22 cellular contexts compared by ENCODE assay signal in the genomic region with DNA sequence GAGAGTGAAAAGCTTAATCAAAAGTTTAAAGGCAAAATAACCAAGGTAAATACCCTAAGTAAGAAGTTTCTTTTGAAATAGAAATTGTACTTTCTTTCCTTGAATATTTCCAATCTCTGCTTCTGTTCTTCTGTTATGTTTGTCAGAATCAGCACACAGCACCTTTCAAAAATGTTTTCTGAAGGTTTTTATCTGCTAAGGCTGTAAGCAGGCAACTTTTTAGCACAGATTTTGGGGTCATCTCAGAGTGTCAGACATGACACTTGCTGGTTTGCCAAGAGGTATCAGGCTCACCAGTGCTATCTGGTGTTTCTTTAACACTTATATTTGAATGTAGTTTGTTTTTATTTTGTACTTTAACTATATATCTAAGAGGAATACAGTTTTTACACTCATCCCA.
DNase-seq lines count a peak whose midpoint lies in the region; ATAC-seq, FAIRE-seq and TF ChIP-seq lines count a peak whose summit lies in the region.
"Had no signal": no experiment of that assay in that cellular context is flagged by ENCODE, and none has a peak within 500 bp of the region (broad histone marks: within the 10 kb centered on the region; RNA-seq: fewer than 3 reads in every experiment).

No MANE protein-coding gene starts in this region.

- TF ChIP-seq EP300 in K562 (IDR thresholded peaks at IDR 0.05; ENCODE audit: low read length) = no peak

- TF ChIP-seq RAD21 in HCT116 (IDR thresholded peaks at IDR 0.05; ENCODE audit: low read depth) (no peak), K562 (CRISPR knock-in tag; conservative IDR thresholded peaks at IDR 0.05 in 1 of 2, IDR thresholded peaks at IDR 0.05 in 1 of 2) (no peak)

- H3K36me3 Mint-ChIP-seq in mesothelial cell of epicardium = peaks cover 17% of the 10 kb centered on the region
- no peaks in the 10 kb centered on the region for H3K36me3 Mint-ChIP-seq in endothelial cell (ENCODE audit: low read depth, unreplicated experiment)
- H3K36me3 Mint-ChIP-seq in activated naive CD8-positive, alpha-beta T cell treated with anti-CD3 and anti-CD28 coated beads for 36 hours = peaks cover 45% of the 10 kb centered on the region

- no TSS peak for BruUV-seq in HCT116 (replicated peaks; lab: Mats Ljungman, UMichigan)
- BruUV-seq in PC-3 (replicated peaks; lab: Mats Ljungman, UMichigan) = no TSS peak
- BruUV-seq in K562 (replicated peaks; lab: Mats Ljungman, UMichigan) = no TSS peak

- DNase-seq in HCT116 (ENCODE audit: low read depth, low spot score) = no peak
- DNase-seq in PC-3 = no peak
- peak in 1 of 4 experiments; percentile 16 for DNase-seq in K562 (ENCODE audit: extremely low read depth in 1 of 4, low spot score in 3 of 4)
- no peak for DNase-seq in mesothelial cell of epicardium (ENCODE audit: low spot score in 2 of 2, unreplicated experiment in 2 of 2)
- no peak for DNase-seq in endothelial cell (ENCODE audit: low spot score)
- no peak for DNase-seq in activated naive CD8-positive, alpha-beta T cell treated with anti-CD3 and anti-CD28 coated beads for 36 hours
- DNase-seq: activated CD4-positive, alpha-beta T cell treated with anti-CD3 and anti-CD28 coated beads for 4 hours; CD4-positive, CD25-positive, alpha-beta regulatory T cell; foreskin melanocyte; hypothalamus; NCI-H1105; NCI-H2081; right cardiac atrium; stimulated activated CD4-positive, alpha-beta T cell treated with anti-CD3 and anti-CD28 coated beads, Interleukin-12 subunit alpha, Interleukin-12 subunit beta, amount 100 ng/mL, for 4 hours; stimulated activated CD4-positive, alpha-beta T cell treated with anti-CD3 and anti-CD28 coated beads, Interleukin-4, amount 100 ng/mL, for 4 hours; stimulated activated naive CD4-positive, alpha-beta T cell; testis; uterus had no signal

- H3F3A ChIP-seq in PC-3 (ENCODE audit: low read length, unreplicated experiment) = no peaks in the 10 kb centered on the region

- H3K79me2 ChIP-seq in HCT116 (ENCODE audit: insufficient read depth, low read length) = peaks cover 49% of the 10 kb centered on the region
- H3K79me2 ChIP-seq in PC-3 (ENCODE audit: low read length) = peaks cover 35% of the 10 kb centered on the region
- peaks cover 36% of the 10 kb centered on the region for H3K79me2 ChIP-seq in K562 (ENCODE audit: control insufficient read depth, insufficient read depth, low read length)

- H3K4me1 ChIP-seq in HCT116 (ENCODE audit: control insufficient read depth in 1 of 2, insufficient read depth in 2 of 2, low read length in 2 of 2) (peaks cover 10 to 34% of the 10 kb centered on the region in 2 experiments), PC-3 (ENCODE audit: insufficient read depth, low read length) (peaks cover 33% of the 10 kb centered on the region), K562 (replicated peaks in 1 of 2; ENCODE audit: control insufficient read depth in 2 of 2, insufficient read depth in 2 of 2, low read length in 2 of 2) (no peaks in the 10 kb centered on the region)
- H3K4me1 ChIP-seq: testis, uterus had no signal

- intact Hi-C loops in HCT116 (cut with micrococcal nuclease) = no loop called here
- intact Hi-C loops in PC-3 (cut with micrococcal nuclease) = loop anchor here (5.0 kb wide), 2 partner anchors 40 to 45 kb away; no protein-coding TSS in a partner anchor
- intact Hi-C loops in K562 (cut with micrococcal nuclease) = no loop called here

- TF ChIP-seq POLR2A in HCT116 (IDR thresholded peaks at IDR 0.05; ENCODE audit: borderline replicate concordance, extremely low read depth, insufficient read depth, insufficient read length) (no peak), K562 (conservative IDR thresholded peaks at IDR 0.05) (no peak)

- H3K27ac ChIP-seq in HCT116 (ENCODE audit: low read depth, low read length) (no peak overlapping the region), PC-3 (ENCODE audit: low read length) (peak overlapping the region; percentile 46; the same call in 1 of the 2 replicates), K562 (ENCODE audit: extremely low read depth, low read depth, low read length) (no peak overlapping the region)
- H3K27ac ChIP-seq: testis, uterus had no signal

- H3K9me3 Mint-ChIP-seq in mesothelial cell of epicardium (peaks cover 13% of the 10 kb centered on the region), endothelial cell (ENCODE audit: unreplicated experiment) (no peaks in the 10 kb centered on the region)
- H3K9me3 Mint-ChIP-seq in activated naive CD8-positive, alpha-beta T cell treated with anti-CD3 and anti-CD28 coated beads for 36 hours = peaks cover 6% of the 10 kb centered on the region
- H3K9me3 Mint-ChIP-seq: CD4-positive, CD25-positive, alpha-beta regulatory T cell had no signal

- H3K4me1 Mint-ChIP-seq in mesothelial cell of epicardium = peaks cover 16% of the 10 kb centered on the region
- H3K4me1 Mint-ChIP-seq in endothelial cell (ENCODE audit: unreplicated experiment) = peaks cover 2% of the 10 kb centered on the region
- H3K4me1 Mint-ChIP-seq in activated naive CD8-positive, alpha-beta T cell treated with anti-CD3 and anti-CD28 coated beads for 36 hours = peaks cover 28% of the 10 kb centered on the region
- H3K4me1 Mint-ChIP-seq: nephron had no signal

- no peak for ATAC-seq in HCT116
- ATAC-seq in PC-3 = no peak
- ATAC-seq in K562 = peak; percentile 41; the same call in 2 of the 3 replicates
- no peak for ATAC-seq in HG03139 (IDR thresholded peaks at IDR 0.05; ENCODE audit: unreplicated experiment)
- ATAC-seq: right cardiac atrium had no signal

- RAD21 ChIA-PET in HCT116 (lab: Charles Lee; ENCODE audit: low non-redundant PET in 1 of 2, low total read pairs in 2 of 2, uncharacterized antibody in 2 of 2, unreplicated experiment in 2 of 2) = no interaction called here

- no peak for FAIRE-seq in K562 (lab: Jason Lieb, UNC)
- FAIRE-seq: GM19239 had no signal

- H3K4me3 Mint-ChIP-seq in mesothelial cell of epicardium (no peak overlapping the region), endothelial cell (ENCODE audit: unreplicated experiment) (no peak overlapping the region)
- no peak overlapping the region for H3K4me3 Mint-ChIP-seq in activated naive CD8-positive, alpha-beta T cell treated with anti-CD3 and anti-CD28 coated beads for 36 hours
- H3K4me3 Mint-ChIP-seq: CD4-positive, CD25-positive, alpha-beta regulatory T cell; nephron had no signal

- H3K9ac ChIP-seq in HCT116 (ENCODE audit: low read length) = no peak overlapping the region; the same call in 1 of the 2 replicates
- no peak overlapping the region for H3K9ac ChIP-seq in PC-3 (ENCODE audit: low read length)
- no peak overlapping the region for H3K9ac ChIP-seq in K562 (ENCODE audit: insufficient read depth in 1 of 2, low read depth in 2 of 2, low read length in 2 of 2)

- H4K20me1 ChIP-seq in HCT116 (ENCODE audit: insufficient read depth) = no peaks in the 10 kb centered on the region
- no peaks in the 10 kb centered on the region for H4K20me1 ChIP-seq in PC-3 (ENCODE audit: low read length)
- H4K20me1 ChIP-seq in K562 (replicated peaks; ENCODE audit: control insufficient read depth, insufficient read depth, low read length) = no peaks in the 10 kb centered on the region

- H3K36me3 ChIP-seq in HCT116 (ENCODE audit: control insufficient read depth in 1 of 2, insufficient read depth in 2 of 2, low read length in 2 of 2) = 0 out of 4 replicates have a peak, but pooled peaks cover 0 to 3% of the 10 kb centered on the region in 2 experiments
- peaks cover 3% of the 10 kb centered on the region; the same call in 1 of the 2 replicates for H3K36me3 ChIP-seq in PC-3 (ENCODE audit: low read depth, low read length)
- H3K36me3 ChIP-seq in K562 (ENCODE audit: control insufficient read depth, insufficient read depth, low read length) = 0 out of 3 replicates have a peak, but pooled peaks cover 3% of the 10 kb centered on the region
- H3K36me3 ChIP-seq: HAP-1, uterus had no signal

- TF ChIP-seq CTCF in HCT116 (IDR thresholded peaks at IDR 0.05 in 2 of 3, conservative IDR thresholded peaks at IDR 0.05 in 1 of 3; ENCODE audit: borderline replicate concordance in 1 of 3, insufficient read depth in 1 of 3, low read depth in 2 of 3, low read length in 2 of 3) (no peak), PC-3 (conservative IDR thresholded peaks at IDR 0.05; ENCODE audit: low read depth, low read length) (no peak), K562 (IDR thresholded peaks at IDR 0.05 in 2 of 3, conservative IDR thresholded peaks at IDR 0.05 in 1 of 3; ENCODE audit: insufficient read depth in 2 of 3, low read depth in 1 of 3, low read length in 3 of 3) (no peak), mesothelial cell of epicardium (IDR thresholded peaks at IDR 0.05; ENCODE audit: unreplicated experiment) (no peak), endothelial cell (IDR thresholded peaks at IDR 0.05; ENCODE audit: unreplicated experiment) (no peak)

- H3K9me2 ChIP-seq in HCT116 (ENCODE audit: insufficient read depth) (no peaks in the 10 kb centered on the region), PC-3 (replicated peaks; ENCODE audit: low read length) (no peaks in the 10 kb centered on the region)

- H3K27ac Mint-ChIP-seq in mesothelial cell of epicardium (peak overlapping the region; percentile 58), endothelial cell (ENCODE audit: unreplicated experiment) (no peak overlapping the region)
- H3K27ac Mint-ChIP-seq in activated naive CD8-positive, alpha-beta T cell treated with anti-CD3 and anti-CD28 coated beads for 36 hours = no peak overlapping the region
- H3K27ac Mint-ChIP-seq: CD4-positive, CD25-positive, alpha-beta regulatory T cell; nephron had no signal

- H3K27me3 ChIP-seq in HCT116 (ENCODE audit: insufficient read depth, low read length) (no peaks in the 10 kb centered on the region), PC-3 (ENCODE audit: low read length) (no peaks in the 10 kb centered on the region), K562 (ENCODE audit: control insufficient read depth in 2 of 2, insufficient read depth in 2 of 2, low read length in 2 of 2) (no peaks in the 10 kb centered on the region)
- H3K27me3 ChIP-seq: testis, uterus had no signal

- no peak overlapping the region for H2AFZ ChIP-seq in HCT116 (ENCODE audit: low read depth, low read length, poor library complexity, severe bottlenecking)
- no peak overlapping the region for H2AFZ ChIP-seq in PC-3 (ENCODE audit: low read length)
- no peak overlapping the region for H2AFZ ChIP-seq in K562 (ENCODE audit: low read depth, low read length)

- H3K4me2 ChIP-seq in HCT116 (ENCODE audit: low read length) (peak overlapping the region; percentile 40; the same call in 1 of the 2 replicates), PC-3 (ENCODE audit: low read length) (0 out of 2 replicates have a peak overlapping the region, but pooled peaks have one; percentile 76), K562 (ENCODE audit: insufficient read depth, low read length) (no peak overlapping the region)

- in situ Hi-C loops in K562 (cut with MboI) = no loop called here

- H3K4me3 ChIP-seq in HCT116 (replicated peaks in 1 of 2; ENCODE audit: low read depth in 1 of 2, low read length in 2 of 2) (no peak overlapping the region), PC-3 (ENCODE audit: low read length) (no peak overlapping the region), K562 (no peak overlapping the region)
- H3K4me3 ChIP-seq: HAP-1, testis, uterus had no signal

- POLR2A ChIA-PET in HCT116 (lab: Charles Lee) (no interaction called here), PC-3 (lab: Charles Lee; ENCODE audit: unreplicated experiment) (no interaction called here), K562 (lab: Yijun Ruan, JAX) (interaction anchor here (0.6 kb wide), 1 partner anchor 13 kb away, joined by 3 read pairs; no protein-coding TSS in a partner anchor)

- H3K9me3 ChIP-seq in HCT116 (ENCODE audit: control insufficient read depth in 1 of 2, insufficient read depth in 1 of 2, low read depth in 1 of 2, low read length in 2 of 2) (no peaks in the 10 kb centered on the region), PC-3 (ENCODE audit: low read length) (no peaks in the 10 kb centered on the region), K562 (replicated peaks; ENCODE audit: control insufficient read depth, insufficient read depth, low read depth, low read length) (no peaks in the 10 kb centered on the region)
- H3K9me3 ChIP-seq: HAP-1, testis, uterus had no signal

- H3K27me3 Mint-ChIP-seq in mesothelial cell of epicardium (ENCODE audit: low read depth) (no peaks in the 10 kb centered on the region), endothelial cell (ENCODE audit: unreplicated experiment) (peaks cover 3% of the 10 kb centered on the region)
- no peaks in the 10 kb centered on the region for H3K27me3 Mint-ChIP-seq in activated naive CD8-positive, alpha-beta T cell treated with anti-CD3 and anti-CD28 coated beads for 36 hours
- H3K27me3 Mint-ChIP-seq: CD4-positive, CD25-positive, alpha-beta regulatory T cell had no signal

- no peaks in the 10 kb centered on the region for H3K9me1 ChIP-seq in K562 (ENCODE audit: control insufficient read depth, insufficient read depth, low read length)

- CTCF ChIA-PET in HCT116 (lab: Charles Lee) (no interaction called here), PC-3 (lab: Charles Lee) (no interaction called here), K562 (lab: Yijun Ruan, JAX; ENCODE audit: low intra/inter-chr PET ratio) (no interaction called here)
